9 cellular contexts compared by ENCODE assay signal in the genomic region with DNA sequence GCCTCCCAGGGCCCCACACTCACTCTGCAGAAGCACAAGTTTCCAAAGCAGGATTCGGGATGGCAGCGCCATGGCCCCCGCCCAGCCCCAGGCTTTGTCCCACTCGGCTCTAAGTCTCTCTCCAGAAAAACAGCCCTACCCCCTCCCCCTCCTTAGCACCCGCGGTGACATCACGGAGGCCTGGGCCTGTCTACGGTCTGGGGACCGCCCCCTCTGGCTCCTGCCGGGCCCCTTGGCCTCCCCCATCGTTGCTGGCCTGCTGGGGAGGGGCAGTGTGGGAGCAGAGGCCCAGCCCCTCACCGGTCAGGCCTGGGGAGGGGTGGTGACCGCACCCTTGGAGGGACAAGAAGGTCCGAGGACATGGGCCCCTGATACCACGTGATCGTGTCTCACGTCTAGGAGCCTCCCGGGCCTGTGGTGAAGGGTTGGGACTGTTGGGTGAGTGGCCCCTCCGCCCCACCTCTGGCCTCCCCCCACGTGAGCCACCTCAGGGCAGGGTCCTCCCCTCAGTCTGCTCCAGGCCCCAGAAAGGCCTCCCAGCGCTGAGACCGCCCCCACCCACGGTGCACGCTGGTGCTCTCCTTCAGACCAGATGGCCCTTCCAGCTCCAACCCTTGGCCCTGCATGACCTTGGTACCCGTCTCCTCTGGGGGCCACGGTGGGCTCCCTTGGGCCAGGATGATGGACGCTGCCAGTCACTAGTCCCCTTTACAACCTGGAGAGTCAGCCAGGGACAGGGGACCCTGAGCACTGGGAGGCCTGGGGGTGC. TPM values are rescaled to one million over a fixed set of nuclear protein-coding genes. Genes with fewer than 3 reads are reported as not detected.
DNase-seq lines count a peak whose midpoint lies in the region; ATAC-seq and TF ChIP-seq lines count a peak whose summit lies in the region.
"Had no signal": no experiment of that assay in that cellular context is flagged by ENCODE, and none has a peak within 500 bp of the region (broad histone marks: within the 10 kb centered on the region; RNA-seq: fewer than 3 reads in every experiment).

A gene with protein sequence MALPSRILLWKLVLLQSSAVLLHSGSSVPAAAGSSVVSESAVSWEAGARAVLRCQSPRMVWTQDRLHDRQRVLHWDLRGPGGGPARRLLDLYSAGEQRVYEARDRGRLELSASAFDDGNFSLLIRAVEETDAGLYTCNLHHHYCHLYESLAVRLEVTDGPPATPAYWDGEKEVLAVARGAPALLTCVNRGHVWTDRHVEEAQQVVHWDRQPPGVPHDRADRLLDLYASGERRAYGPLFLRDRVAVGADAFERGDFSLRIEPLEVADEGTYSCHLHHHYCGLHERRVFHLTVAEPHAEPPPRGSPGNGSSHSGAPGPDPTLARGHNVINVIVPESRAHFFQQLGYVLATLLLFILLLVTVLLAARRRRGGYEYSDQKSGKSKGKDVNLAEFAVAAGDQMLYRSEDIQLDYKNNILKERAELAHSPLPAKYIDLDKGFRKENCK (minus strand): TSS at position 123 of the 769 bp plus-strand sequence. CDS start 51 bp downstream, at position 72.

- H3K4me1 ChIP-seq in Panc1 (ENCODE audit: control insufficient read depth, insufficient read depth, low read length) = peaks cover 62% of the 10 kb centered on the region

- CTCF ChIA-PET in Panc1 (lab: Charles Lee) = no interaction called here

- H3K9me3 ChIP-seq in Panc1 (ENCODE audit: control insufficient read depth, insufficient read depth, low read depth, low read length) = no peaks in the 10 kb centered on the region

- in situ Hi-C loops in Panc1 (cut with HindIII; ENCODE audit: low pct_unique_long_range_greater_than_20kb, low sequenced_read_pairs) = no loop called here

- H3K36me3 ChIP-seq in Panc1 (ENCODE audit: control insufficient read depth, insufficient read depth, low read length) = no peaks in the 10 kb centered on the region

- TF ChIP-seq CTCF in Panc1 (IDR thresholded peaks at IDR 0.05) (no peak), fibroblast of mammary gland (conservative IDR thresholded peaks at IDR 0.05; ENCODE audit: control insufficient read depth, insufficient read depth, low read depth, low read length) (no peak), natural killer cell (IDR thresholded peaks at IDR 0.05) (no peak)

- H3K27me3 ChIP-seq in Panc1 (ENCODE audit: control insufficient read depth, insufficient read depth, low read length) = no peaks in the 10 kb centered on the region

- H3K27ac ChIP-seq in Panc1 (ENCODE audit: low read length) = peak within 1 kb of the TSS; percentile 93
- H3K27ac ChIP-seq: VCaP had no signal

- peaks cover 0 to 15% of the 10 kb centered on the region in 2 donors for H3K4me1 Mint-ChIP-seq in natural killer cell

- H3K27me3 Mint-ChIP-seq in natural killer cell (ENCODE audit: low read depth in 2 of 2) = peaks cover 12 to 17% of the 10 kb centered on the region in 2 donors

- POLR2A ChIA-PET in Panc1 (lab: Charles Lee) = interaction anchor here (0.6 to 0.7 kb wide), 2 partner anchors 64 to 954 kb away, joined by 3 to 13 read pairs; no protein-coding TSS in a partner anchor

- BruUV-seq in Panc1 (replicated peaks; lab: Mats Ljungman, UMichigan) = no TSS peak

- ATAC-seq in Panc1 (peak; percentile 15), natural killer cell (peak in 2 of 3 donors; percentile 42 to 52), GM19351 (IDR thresholded peaks at IDR 0.05; ENCODE audit: unreplicated experiment) (no peak)

- H3K36me3 Mint-ChIP-seq in natural killer cell = no peaks in the 10 kb centered on the region

- H3K4me3 ChIP-seq in Panc1 (ENCODE audit: low read depth in 2 of 2, low read length in 2 of 2) (peak within 1 kb of the TSS; percentile 44 to 49), fibroblast of mammary gland (ENCODE audit: control insufficient read depth, low read depth, low read length) (peak within 1 kb of the TSS; percentile 86)

- no peak within 1 kb of the TSS for H3K27ac Mint-ChIP-seq in natural killer cell

- intact Hi-C loops in Panc1 (cut with micrococcal nuclease; ENCODE audit: unreplicated experiment) = no loop called here
- intact Hi-C loops in natural killer cell (cut with micrococcal nuclease) = no loop called here

- no peak within 1 kb of the TSS for H3K4me3 Mint-ChIP-seq in natural killer cell

- DNase-seq in AG08396 (ENCODE audit: low spot score) (peak; percentile 90), Panc1 (ENCODE audit: low read depth, low spot score) (no peak), fibroblast of mammary gland (ENCODE audit: low read depth) (peak; percentile 93), natural killer cell (no peak), DMS 273 (lab: John Stamatoyannopoulos, UW; ENCODE audit: unreplicated experiment) (no peak), HT-29 (ENCODE audit: low spot score) (no peak)
- no peak for DNase-seq in activated T-cell treated with anti-CD3 and anti-CD28 coated beads, Interleukin-2, amount 50 U/mL, for 48 hours

- no peaks in the 10 kb centered on the region for H3K9me3 Mint-ChIP-seq in natural killer cell

RNA-seq across cellular contexts. Expression of the gene that starts here (rescaled TPM):
- 96.0 TPM for total RNA-seq in Panc1 (2021; ENCODE audit: unreplicated experiment)
- 202 TPM for polyA plus RNA-seq in Panc1 (2012; ENCODE audit: insufficient read length)
- under 1 TPM in 1 of 3 donors, not detected in 2; 0.26 TPM for total RNA-seq in natural killer cell
- not detected in 2 replicates for total RNA-seq in HT-29 (2014; rRNA removed; shearing (Covaris generic))

Comparison
In these comparisons a context has a peak if more than half of its experiments do, and no peak if none do; other contexts are left out.
1. RNA of the gene that starts here (total RNA-seq): 96.0 TPM in Panc1 (single experiment); 0.26 TPM in natural killer cell and not detected in HT-29; every median in the first group is over 10 times any median in the second.
2. Peak in ATAC-seq in natural killer cell; RNA of the gene not detected or under 1 TPM.
3. DNase-seq: peak in AG08396 (single experiment) and fibroblast of mammary gland (single experiment); none in Panc1 (single experiment), natural killer cell (single experiment), DMS 273 (single experiment), HT-29 (single experiment) and activated T-cell treated with anti-CD3 and anti-CD28 coated beads, Interleukin-2, amount 50 U/mL, for 48 hours (0 of 2).